In genomic region chr12:12048266-12048665, GRCh38 we compare ENCODE assay signal across 2 cellular contexts.
TF ChIP-seq lines count a peak whose summit lies in the region.

No MANE protein-coding gene starts in this region.

TF ChIP-seq in IMR-90, 13 proteins besides CTCF, POLR2A, EP300 and RAD21:
- no peak for TF ChIP-seq CHD1 (IDR thresholded peaks at IDR 0.05; ENCODE audit: low read depth, low read length)
- TF ChIP-seq SMC3 (IDR thresholded peaks at IDR 0.05; ENCODE audit: low read depth, low read length): no peak
- TF ChIP-seq USF2 (IDR thresholded peaks at IDR 0.05; ENCODE audit: low read depth, low read length): no peak
- TF ChIP-seq NFE2L2 (IDR thresholded peaks at IDR 0.05; ENCODE audit: low read depth, low read length): no peak
- TF ChIP-seq ELK1 (IDR thresholded peaks at IDR 0.05; ENCODE audit: borderline replicate concordance, low read depth, low read length): no peak
- no peak for TF ChIP-seq FOS (IDR thresholded peaks at IDR 0.05; ENCODE audit: low read depth, low read length)
- no peak for TF ChIP-seq MAFK (IDR thresholded peaks at IDR 0.05; ENCODE audit: low read depth, low read length)
- no peak for TF ChIP-seq CEBPB (IDR thresholded peaks at IDR 0.05; ENCODE audit: low read depth, low read length)
- TF ChIP-seq BHLHE40 (IDR thresholded peaks at IDR 0.05; ENCODE audit: low read depth, low read length): no peak
- no peak for TF ChIP-seq MXI1 (IDR thresholded peaks at IDR 0.05; ENCODE audit: borderline replicate concordance, low read depth, low read length)
- TF ChIP-seq RCOR1 (IDR thresholded peaks at IDR 0.05; ENCODE audit: insufficient replicate concordance, low read length): no peak
- no peak for TF ChIP-seq MAZ (IDR thresholded peaks at IDR 0.05; ENCODE audit: borderline replicate concordance, low read depth, low read length)
- TF ChIP-seq RFX5 (IDR thresholded peaks at IDR 0.05; ENCODE audit: low read depth, low read length): no peak

TF ChIP-seq in H1, 55 proteins besides CTCF, POLR2A, EP300 and RAD21:
- TF ChIP-seq RBBP5 (IDR thresholded peaks at IDR 0.05; ENCODE audit: borderline replicate concordance, low read depth, low read length) (no peak), KDM4A (IDR thresholded peaks at IDR 0.05; ENCODE audit: low read depth, low read length, severe bottlenecking) (no peak), MAFK (IDR thresholded peaks at IDR 0.05; ENCODE audit: low read depth, low read length) (no peak), CHD7 (IDR thresholded peaks at IDR 0.05; ENCODE audit: insufficient replicate concordance, low read length) (no peak)
TF ChIP-seq in H1: peak in this region for 0.
